27 cellular contexts compared by ENCODE assay signal in the genomic region with DNA sequence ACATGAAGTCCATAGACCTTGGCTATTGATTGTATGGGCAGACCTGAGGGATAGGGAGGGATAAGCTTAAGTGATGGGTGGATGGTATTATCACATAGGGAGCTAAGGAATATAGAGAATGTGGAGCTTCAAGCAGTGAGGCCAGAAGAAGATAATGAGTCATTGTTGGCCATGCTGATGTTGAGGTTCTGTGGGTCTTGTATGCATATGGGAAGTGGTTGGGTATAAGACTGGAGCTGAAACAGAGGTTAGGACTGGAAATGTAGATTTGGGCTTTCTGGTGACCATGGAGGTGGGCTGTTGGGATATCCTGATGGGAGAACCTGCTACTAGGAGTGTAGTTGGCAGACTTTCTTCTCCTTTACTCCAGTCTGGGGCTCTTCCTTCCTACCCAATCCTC.
"Had no signal": no experiment of that assay in that cellular context is flagged by ENCODE, and none has a peak within 500 bp of the region (broad histone marks: within the 10 kb centered on the region; RNA-seq: fewer than 3 reads in every experiment).

No MANE protein-coding gene starts in this region.

- H3K27ac Mint-ChIP-seq: activated CD8-positive, alpha-beta memory T cell treated with anti-CD3 and anti-CD28 coated beads, Interleukin-2, amount 10 ng/mL, durations not matched to agents 7 days and 5 days; mesothelial cell of epicardium; nephron progenitor cell; T-helper 1 cell treated with Interleukin-12 subunit alpha and Interleukin-12 subunit beta and Interleukin-4 antibody, amounts not matched to agents 30 μg/mL and 1 μg/mL, for 36 hours had no signal

- H3K4me1 ChIP-seq: left lung, pancreas, prostate gland, suprapubic skin, upper lobe of right lung had no signal

- H3K4me3 ChIP-seq: body of pancreas, left lung, lung, pancreas, prostate gland, skin epidermis, suprapubic skin, tibial artery, upper lobe of right lung had no signal

- H3K27me3 ChIP-seq: body of pancreas, left lung, pancreas, suprapubic skin, tibial artery, upper lobe of right lung had no signal

- H3K27ac ChIP-seq: body of pancreas, left lung, pancreas, prostate gland, skin epidermis, suprapubic skin, tibial artery, upper lobe of right lung, VCaP had no signal

- DNase-seq: activated CD4-positive, alpha-beta T cell treated with anti-CD3 and anti-CD28 coated beads, Interleukin-2, amount 50 U/mL, for 1 hour; activated effector memory CD4-positive, alpha-beta T cell treated with anti-CD3 and anti-CD28 coated beads, Interleukin-2, amount 50 U/mL, for 16 hours; activated naive CD4-positive, alpha-beta T cell treated with anti-CD3 and anti-CD28 coated beads, Interleukin-2, amount 50 U/mL, for 16 hours; anterior cingulate cortex; body of pancreas; dermis blood vessel endothelial cell; effector CD8-positive, alpha-beta T cell; left lung; naive B cell; nephron progenitor cell; pancreas; retina; stimulated activated CD4-positive, alpha-beta T cell treated with anti-CD3 and anti-CD28 coated beads, Interleukin-12 subunit alpha, Interleukin-12 subunit beta, amount 100 ng/mL, for 4 hours; stimulated activated CD4-positive, alpha-beta T cell treated with anti-CD3 and anti-CD28 coated beads, Interleukin-4, amount 100 ng/mL, for 1 hour; T-helper 9 cell; tibial artery; upper lobe of right lung had no signal

- H3K36me3 ChIP-seq: left lung, pancreas, prostate gland, suprapubic skin, tibial artery, upper lobe of right lung had no signal

- H3K36me3 Mint-ChIP-seq: activated CD8-positive, alpha-beta memory T cell treated with anti-CD3 and anti-CD28 coated beads, Interleukin-2, amount 10 ng/mL, durations not matched to agents 7 days and 5 days; mesothelial cell of epicardium; naive B cell had no signal

- H3K4me3 Mint-ChIP-seq: activated CD8-positive, alpha-beta memory T cell treated with anti-CD3 and anti-CD28 coated beads, Interleukin-2, amount 10 ng/mL, durations not matched to agents 7 days and 5 days; activated CD8-positive, alpha-beta T cell treated with anti-CD3 and anti-CD28 coated beads for 36 hours; mesothelial cell of epicardium; naive B cell; nephron progenitor cell; T-helper 1 cell treated with Interleukin-12 subunit alpha and Interleukin-12 subunit beta and Interleukin-4 antibody, amounts not matched to agents 30 μg/mL and 1 μg/mL, for 36 hours had no signal

- ATAC-seq: body of pancreas, left lung, pancreas, sciatic nerve, upper lobe of right lung had no signal

- H3K9me3 Mint-ChIP-seq: activated CD8-positive, alpha-beta T cell treated with anti-CD3 and anti-CD28 coated beads for 36 hours; mesothelial cell of epicardium; naive B cell; nephron progenitor cell; T-helper 1 cell treated with Interleukin-12 subunit alpha and Interleukin-12 subunit beta and Interleukin-4 antibody, amounts not matched to agents 30 μg/mL and 1 μg/mL, for 36 hours had no signal

- H3K4me1 Mint-ChIP-seq: naive B cell had no signal

- H3K9me3 ChIP-seq: body of pancreas, left lung, pancreas, prostate gland, suprapubic skin, tibial artery, upper lobe of right lung had no signal
